ENCODE assay signal across 9 cellular contexts in genomic region chr4:77072195-77072753, GRCh38. TPM values are rescaled to one million over a fixed set of nuclear protein-coding genes. Genes with fewer than 3 reads are reported as not detected.
DNase-seq lines count a peak whose midpoint lies in the region; ATAC-seq, FAIRE-seq and TF ChIP-seq lines count a peak whose summit lies in the region.
"Had no signal": no experiment of that assay in that cellular context is flagged by ENCODE, and none has a peak within 500 bp of the region (broad histone marks: within the 10 kb centered on the region; RNA-seq: fewer than 3 reads in every experiment).

No MANE protein-coding gene starts in this region.

- H2AFZ ChIP-seq in K562 (ENCODE audit: low read depth, low read length): no peak overlapping the region

- intact Hi-C loops in K562 (cut with micrococcal nuclease): no loop called here

- no peak for FAIRE-seq in K562 (lab: Jason Lieb, UNC)

- H3K9me3 ChIP-seq in K562 (replicated peaks; ENCODE audit: control insufficient read depth, insufficient read depth, low read depth, low read length): peaks cover 4% of the 10 kb centered on the region
- H3K9me3 ChIP-seq: upper lobe of left lung had no signal

- H3K27ac Mint-ChIP-seq in naive B cell: peak overlapping the region in 1 of 6 donors; percentile 81

- 65% methylated on average over 4 of the region's 5 CpGs for whole genome bisulfite sequencing in K562 (ENCODE audit: insufficient coverage, low coverage, missing lambda C conversion rate)

- H3K79me2 ChIP-seq in K562 (ENCODE audit: control insufficient read depth, insufficient read depth, low read length): peaks cover 85% of the 10 kb centered on the region

- peak overlapping the region in 1 of 2 experiments; percentile 33; a peak in 1 of 4 replicates for H3K9ac ChIP-seq in K562 (ENCODE audit: insufficient read depth in 1 of 2, low read depth in 2 of 2, low read length in 2 of 2)

- no peak for TF ChIP-seq CTCF in K562 (IDR thresholded peaks at IDR 0.05 in 2 of 3, conservative IDR thresholded peaks at IDR 0.05 in 1 of 3; ENCODE audit: insufficient read depth in 2 of 3, low read depth in 1 of 3, low read length in 3 of 3)

- H3K4me3 ChIP-seq in K562: no peak overlapping the region

- no peak for TF ChIP-seq POLR2A in K562 (conservative IDR thresholded peaks at IDR 0.05)

- peaks cover 47 to 56% (median 53%) of the 10 kb centered on the region in 3 donors for H3K4me1 Mint-ChIP-seq in naive B cell

- TF ChIP-seq EP300 in Ishikawa (IDR thresholded peaks at IDR 0.05; ENCODE audit: borderline replicate concordance) (no peak), K562 (IDR thresholded peaks at IDR 0.05; ENCODE audit: low read length) (no peak)

- TF ChIP-seq RAD21 in Ishikawa (IDR thresholded peaks at IDR 0.05; ENCODE audit: low read depth) (no peak), K562 (CRISPR knock-in tag; conservative IDR thresholded peaks at IDR 0.05 in 1 of 2, IDR thresholded peaks at IDR 0.05 in 1 of 2) (no peak)

- no peaks in the 10 kb centered on the region for H3K9me1 ChIP-seq in K562 (ENCODE audit: control insufficient read depth, insufficient read depth, low read length)

- H3K4me3 Mint-ChIP-seq in naive B cell: peak overlapping the region in 6 of 8 donors; percentile 22 to 88 (median 62)

- H3K36me3 Mint-ChIP-seq in naive B cell: no peaks in the 10 kb centered on the region

- in situ Hi-C loops in K562 (cut with MboI): no loop called here

- H3K9me3 Mint-ChIP-seq in naive B cell: no peaks in the 10 kb centered on the region

- H4K20me1 ChIP-seq in K562 (replicated peaks; ENCODE audit: control insufficient read depth, insufficient read depth, low read length): peaks cover 19% of the 10 kb centered on the region

- CTCF ChIA-PET in K562 (lab: Yijun Ruan, JAX; ENCODE audit: low intra/inter-chr PET ratio): no interaction called here

- peak overlapping the region; percentile 99; the same call in 1 of the 2 replicates for H3K4me2 ChIP-seq in K562 (ENCODE audit: insufficient read depth, low read length)

- no TSS peak for BruUV-seq in K562 (replicated peaks; lab: Mats Ljungman, UMichigan)

- H3K27ac ChIP-seq in K562 (ENCODE audit: extremely low read depth, low read depth, low read length): no peak overlapping the region

- peaks cover 0 to 8% (median 0%) of the 10 kb centered on the region in 3 donors for H3K27me3 Mint-ChIP-seq in naive B cell

- no peak for ATAC-seq in K562
- ATAC-seq in naive B cell (ENCODE audit: low read depth in 2 of 2): no peak
- no peak for ATAC-seq in HG03432 (IDR thresholded peaks at IDR 0.05; ENCODE audit: unreplicated experiment)
- ATAC-seq in GM18909 (IDR thresholded peaks at IDR 0.05; ENCODE audit: poor library complexity, unreplicated experiment): no peak
- no peak for ATAC-seq in GM18511 (IDR thresholded peaks at IDR 0.05; ENCODE audit: unreplicated experiment)

- no peaks in the 10 kb centered on the region for H3K27me3 ChIP-seq in K562 (ENCODE audit: control insufficient read depth in 2 of 2, insufficient read depth in 2 of 2, low read length in 2 of 2)
- H3K27me3 ChIP-seq: upper lobe of left lung had no signal

- peaks cover 3% of the 10 kb centered on the region in 2 experiments; a peak in 2 of 5 replicates for H3K4me1 ChIP-seq in K562 (replicated peaks in 1 of 2; ENCODE audit: control insufficient read depth in 2 of 2, insufficient read depth in 2 of 2, low read length in 2 of 2)

- DNase-seq in COLO668 (lab: John Stamatoyannopoulos, UW; ENCODE audit: unreplicated experiment) (peak; percentile 13), K562 (ENCODE audit: extremely low read depth in 1 of 4, low spot score in 3 of 4) (no peak), naive B cell (no peak), MV-4-11 (lab: John Stamatoyannopoulos, UW) (no peak)

- POLR2A ChIA-PET in K562 (lab: Yijun Ruan, JAX): no interaction called here

- peaks cover 2% of the 10 kb centered on the region; the same call in 2 of the 3 replicates for H3K36me3 ChIP-seq in K562 (ENCODE audit: control insufficient read depth, insufficient read depth, low read length)

TF ChIP-seq in Ishikawa, 13 proteins besides CTCF, POLR2A, EP300 and RAD21:
- no peak for TF ChIP-seq TEAD4 (IDR thresholded peaks at IDR 0.05)
- peak; percentile 82 for TF ChIP-seq CEBPB (IDR thresholded peaks at IDR 0.05)

TF ChIP-seq in K562, 482 proteins besides CTCF, POLR2A, EP300 and RAD21 (continues in another document):
- peak; percentile 28 for TF ChIP-seq RBM25 (IDR thresholded peaks at IDR 0.05; ENCODE audit: low read depth, low read length, severe bottlenecking)
- no peak for TF ChIP-seq CBX3 (IDR thresholded peaks at IDR 0.05; ENCODE audit: borderline replicate concordance in 1 of 2, low read length in 2 of 2)
- no peak for TF ChIP-seq FOXJ3 (CRISPR knock-in tag; IDR thresholded peaks at IDR 0.05)
- no peak for TF ChIP-seq NR2C2 (CRISPR knock-in tag; IDR thresholded peaks at IDR 0.05)
- 0 out of 2 replicates have a peak, but pooled peaks have one; percentile 16 for TF ChIP-seq NR2C2 (tag; IDR thresholded peaks at IDR 0.05)
- no peak for TF ChIP-seq SIN3B (IDR thresholded peaks at IDR 0.05; ENCODE audit: low read depth)
- no peak for TF ChIP-seq RBM15 (IDR thresholded peaks at IDR 0.05; ENCODE audit: insufficient read depth, low read length)
- TF ChIP-seq CEBPB (tag; IDR thresholded peaks at IDR 0.05): peak; percentile 51
- no peak for TF ChIP-seq HOMEZ (CRISPR knock-in tag; IDR thresholded peaks at IDR 0.05)
- TF ChIP-seq ZNF384 (IDR thresholded peaks at IDR 0.05; ENCODE audit: low read depth, low read length): peak; percentile 69
- no peak for TF ChIP-seq CAMTA2 (CRISPR knock-in tag; conservative IDR thresholded peaks at IDR 0.05)
- no peak for TF ChIP-seq ZNF77 (CRISPR knock-in tag; IDR thresholded peaks at IDR 0.05)
- TF ChIP-seq COPS2 (conservative IDR thresholded peaks at IDR 0.05): no peak
- no peak for TF ChIP-seq SNIP1 (IDR thresholded peaks at IDR 0.05; ENCODE audit: low read depth)
- TF ChIP-seq MEF2A (IDR thresholded peaks at IDR 0.05; ENCODE audit: control insufficient read depth, low read depth, low read length): no peak
- no peak for TF ChIP-seq PYGO2 (tag; IDR thresholded peaks at IDR 0.05)
- no peak for TF ChIP-seq ARNT (IDR thresholded peaks at IDR 0.05)
- TF ChIP-seq EP400 (IDR thresholded peaks at IDR 0.05): no peak
- TF ChIP-seq ZFPM2 (CRISPR knock-in tag; IDR thresholded peaks at IDR 0.05): no peak
- no peak for TF ChIP-seq ATF1 (CRISPR knock-in tag; IDR thresholded peaks at IDR 0.05)
- 0 out of 2 replicates have a peak, but pooled peaks have one; percentile 12 for TF ChIP-seq ATF1 (tag; IDR thresholded peaks at IDR 0.05)
- no peak for TF ChIP-seq CREB5 (CRISPR knock-in tag; IDR thresholded peaks at IDR 0.05)
- TF ChIP-seq MXD1 (CRISPR knock-in tag; IDR thresholded peaks at IDR 0.05; ENCODE audit: borderline replicate concordance, poor library complexity, severe bottlenecking): no peak
- no peak for TF ChIP-seq LEF1 (IDR thresholded peaks at IDR 0.05)

RNA-seq across cellular contexts. Expression of gene CCNI, which starts 3.5 kb away (rescaled TPM):
- total RNA-seq in K562 (2011; cell fraction: chromatin; rRNA removed; ENCODE audit: low replicate concordance): 61.5 and 108 TPM in 2 replicates
- total RNA-seq in K562 (2011; cell fraction: nucleolus; rRNA removed): 59.0 and 66.8 TPM in 2 replicates
- total RNA-seq in K562 (2011; cell fraction: nucleoplasm; rRNA removed): 81.6 and 117 TPM in 2 replicates
- total RNA-seq in K562 (2014; rRNA removed) (49.8 and 63.9 TPM in 2 replicates), K562 (2014; rRNA removed; fragmentation: Illumina TruSeq; extraction: Trizol) (103 and 111 TPM in 2 replicates), K562 (2015; rRNA removed; fragmentation: Illumina TruSeq; extraction: Trizol) (96.4 and 98.5 TPM in 2 replicates), K562 (2021) (150 and 158 TPM in 2 replicates)
- polyA plus RNA-seq in K562 (2011; rRNA removed) (131 and 145 TPM in 2 replicates), K562 (2014; fragmentation: Illumina TruSeq; extraction: Trizol) (155 and 159 TPM in 2 replicates), K562 (2014; fragmentation: Nextera tagmentation; extraction: Ambion mirVana) (10 to 100 TPM; 43.3 to 60.2 TPM), K562 (2014; rRNA removed) (56.9 and 59.3 TPM in 2 replicates), naive B cell (ENCODE audit: low read depth in 6 of 6) (100 to 1,000 TPM; 406 to 501 (median 453) TPM)
- polyA plus RNA-seq in K562 (2011; cell fraction: cytosol; rRNA removed): 69.6 and 115 TPM in 2 replicates
- 40.9 and 50.4 TPM in 2 replicates for polyA plus RNA-seq in K562 (2011; cell fraction: nucleus; rRNA removed)
- 173 and 178 TPM in 2 replicates for polyA plus RNA-seq in K562 (2012)
- polyA minus RNA-seq in K562 (2011; rRNA and poly(A)+ RNA removed): 398 and 462 TPM in 2 replicates
- 192 and 200 TPM in 2 replicates for polyA minus RNA-seq in K562 (2011; cell fraction: cytosol; rRNA and poly(A)+ RNA removed)
- 31.0 and 74.8 TPM in 2 replicates for polyA minus RNA-seq in K562 (2011; cell fraction: nucleus; rRNA and poly(A)+ RNA removed)
